ENCODE assay signal across 15 cellular contexts in genomic region chr10:62224606-62225005, GRCh38. TPM values are rescaled to one million over a fixed set of nuclear protein-coding genes. Genes with fewer than 3 reads are reported as not detected.
A peak's percentile ranks its signal among the peaks of the same experiment; 100 is the strongest.
DNase-seq lines count a peak whose midpoint lies in the region; ATAC-seq, FAIRE-seq and TF ChIP-seq lines count a peak whose summit lies in the region.
"Had no signal": no experiment of that assay in that cellular context is flagged by ENCODE, and none has a peak within 500 bp of the region (broad histone marks: within the 10 kb centered on the region; RNA-seq: fewer than 3 reads in every experiment).

No MANE protein-coding gene starts in this region.

- TF ChIP-seq EP300 in HepG2 (IDR thresholded peaks at IDR 0.05; ENCODE audit: low read depth in 2 of 2, low read length in 2 of 2) (no peak), HepG2 (CRISPR knock-in tag; IDR thresholded peaks at IDR 0.05; ENCODE audit: borderline replicate concordance) (no peak)

- H3K23ac ChIP-seq in H9 (ENCODE audit: insufficient read length, low read depth, low read length): no peak overlapping the region

- no peak overlapping the region for H2AK5ac ChIP-seq in H9 (ENCODE audit: insufficient read length, low read length)

- H3K27ac ChIP-seq in H9 (ENCODE audit: insufficient read length, low read depth, low read length) (no peak overlapping the region), HepG2 (ENCODE audit: extremely low read length, insufficient read depth, low read length) (no peak overlapping the region)
- H3K27ac ChIP-seq: esophagus squamous epithelium, neural progenitor cell, SJCRH30 had no signal

- H4K5ac ChIP-seq in H9 (ENCODE audit: insufficient read length, low read depth, low read length): no peak overlapping the region

- DNase-seq in H9 (no peak), fibroblast of pulmonary artery (ENCODE audit: low read depth) (peak; percentile 54), omental fat pad (ENCODE audit: low spot score) (no peak), posterior vena cava (ENCODE audit: low spot score) (no peak), NCI-H2029 treated with DMSO at 0.1 percent for 48 hours (lab: John Stamatoyannopoulos, UW) (no peak), HepG2 (ENCODE audit: low spot score) (no peak)
- DNase-seq: central memory CD4-positive, alpha-beta T cell; esophagus squamous epithelium; H7; left cardiac atrium; NCI-H1417 treated with DMSO at 0.1 percent for 48 hours; SJCRH30 had no signal

- H3K4me2 ChIP-seq in H9 (ENCODE audit: insufficient read depth, insufficient read length, low read length) (no peak overlapping the region), HepG2 (ENCODE audit: low read depth, low read length) (no peak overlapping the region)
- H3K4me2 ChIP-seq: neural progenitor cell had no signal

- no peaks in the 10 kb centered on the region for H3K9me3 Mint-ChIP-seq in H9
- H3K9me3 Mint-ChIP-seq: neural progenitor cell had no signal

- H3K4ac ChIP-seq in H9 (ENCODE audit: low read depth, low read length): no peak overlapping the region

- no peak overlapping the region for H2BK15ac ChIP-seq in H9 (ENCODE audit: low read depth, low read length)

- no peak overlapping the region for H2BK12ac ChIP-seq in H9 (ENCODE audit: insufficient read length, low read depth, low read length)

- H3K4me1 ChIP-seq in H9 (ENCODE audit: insufficient read depth, low read length) (no peaks in the 10 kb centered on the region), HepG2 (ENCODE audit: insufficient read depth, low read length) (no peaks in the 10 kb centered on the region)
- H3K4me1 ChIP-seq: esophagus squamous epithelium, neural progenitor cell, SJCRH30 had no signal

- no CpG with 5 or more reads among the region's 1 CpG for WGBS in H9 (ENCODE audit: extremely low coverage, insufficient read length, low lambda C conversion rate)
- WGBS in HepG2 (ENCODE audit: low lambda C conversion rate): 100% methylated on average over 1 of the region's 1 CpG

- H3K79me1 ChIP-seq in H9 (ENCODE audit: insufficient read depth, low read depth, low read length, poor library complexity, severe bottlenecking): no peaks in the 10 kb centered on the region

- H3K27me3 ChIP-seq in H9 (ENCODE audit: insufficient read depth, low read length): no peaks in the 10 kb centered on the region
- H3K27me3 ChIP-seq in HepG2 (ENCODE audit: control insufficient read depth in 1 of 2, insufficient read depth in 2 of 2, low read length in 2 of 2): no peaks in the 10 kb centered on the region
- H3K27me3 ChIP-seq: esophagus squamous epithelium, neural progenitor cell, SJCRH30 had no signal

- H4K91ac ChIP-seq in H9 (ENCODE audit: insufficient read length, low read depth, low read length): no peak overlapping the region

- intact Hi-C loops in posterior vena cava (cut with DNase I): no loop called here
- intact Hi-C loops in HepG2 (cut with micrococcal nuclease; ENCODE audit: unreplicated experiment): no loop called here

- no TSS peak for BruUV-seq in HepG2 (replicated peaks; lab: Mats Ljungman, UMichigan)

- H3T11ph ChIP-seq in H9 (ENCODE audit: low read length): no peak overlapping the region

- H4K20me1 ChIP-seq in H9 (ENCODE audit: control insufficient read depth, insufficient read depth, insufficient read length) (no peaks in the 10 kb centered on the region), HepG2 (ENCODE audit: insufficient read depth, low read length) (no peaks in the 10 kb centered on the region)

- H3K56ac ChIP-seq in H9 (ENCODE audit: insufficient read length, low read depth, low read length): no peak overlapping the region

- H3K23me2 ChIP-seq in H9 (ENCODE audit: insufficient read length, low read depth, low read length, poor library complexity, severe bottlenecking): no peaks in the 10 kb centered on the region

- POLR2A ChIA-PET in HepG2 (lab: Yijun Ruan, JAX): no interaction called here

- H3K18ac ChIP-seq in H9 (ENCODE audit: insufficient read length, low read depth, low read length): no peak overlapping the region

- no peak overlapping the region for H4K8ac ChIP-seq in H9 (replicated peaks; ENCODE audit: insufficient read length, low read depth, low read length)

- no peaks in the 10 kb centered on the region for H3K36me3 ChIP-seq in HepG2 (replicated peaks in 1 of 2; ENCODE audit: control insufficient read depth in 1 of 2, insufficient read depth in 2 of 2, low read length in 2 of 2)
- H3K36me3 ChIP-seq: esophagus squamous epithelium, neural progenitor cell had no signal

- peaks cover 4 to 7% (median 4%) of the 10 kb centered on the region in 3 experiments; a peak in 4 of 7 replicates for H3K36me3 Mint-ChIP-seq in H9 (ENCODE audit: insufficient read depth in 1 of 3, low read depth in 3 of 3)

- ATAC-seq in SK-N-SH treated with all-trans-retinoic acid at 6 μM for 48 hours (peak; percentile 88), omental fat pad (ENCODE audit: low FRiP score) (peak; percentile 75), HepG2 (no peak), GM21515 (IDR thresholded peaks at IDR 0.05; ENCODE audit: unreplicated experiment) (no peak)

- peak overlapping the region; percentile 49 to 93 (median 83); a peak in 4 of 7 replicates for H3K27ac Mint-ChIP-seq in H9
- H3K27ac Mint-ChIP-seq: neural progenitor cell had no signal

- TF ChIP-seq CTCF in H9 (conservative IDR thresholded peaks at IDR 0.05): no peak
- no peak for TF ChIP-seq CTCF in fibroblast of pulmonary artery (IDR thresholded peaks at IDR 0.05; ENCODE audit: low read length, missing control alignments)
- TF ChIP-seq CTCF in omental fat pad (IDR thresholded peaks at IDR 0.05): no peak
- no peak for TF ChIP-seq CTCF in HepG2 (CRISPR knock-in tag; IDR thresholded peaks at IDR 0.05)

- no peak overlapping the region for H3K4me3 Mint-ChIP-seq in H9
- H3K4me3 Mint-ChIP-seq: neural progenitor cell had no signal

- FAIRE-seq in HepG2 (lab: Jason Lieb, UNC): no peak

- CTCF ChIA-PET in HepG2 (lab: Yijun Ruan, JAX; ENCODE audit: low intra/inter-chr PET ratio, low total read pairs): no interaction called here

- H2AFZ ChIP-seq in H9 (ENCODE audit: low read length): no peak overlapping the region
- H2AFZ ChIP-seq in HepG2 (ENCODE audit: low read length): no peak overlapping the region
- H2AFZ ChIP-seq: neural progenitor cell had no signal

- peaks cover 4 to 6% of the 10 kb centered on the region in 2 experiments; a peak in 1 of 4 replicates for H3K4me1 Mint-ChIP-seq in H9
- H3K4me1 Mint-ChIP-seq: neural progenitor cell had no signal

- H2BK5ac ChIP-seq in H9 (ENCODE audit: insufficient read length, low read length): no peak overlapping the region

- no peak for TF ChIP-seq RAD21 in HepG2 (CRISPR knock-in tag; IDR thresholded peaks at IDR 0.05)

- H3K4me3 ChIP-seq in fibroblast of pulmonary artery (replicated peaks; ENCODE audit: low read depth, low read length) (no peak overlapping the region), HepG2 (replicated peaks in 1 of 3; ENCODE audit: insufficient read depth in 1 of 3, low read depth in 2 of 3, low read length in 3 of 3) (no peak overlapping the region)
- H3K4me3 ChIP-seq: esophagus squamous epithelium, neural progenitor cell, SJCRH30 had no signal

- H3K79me2 ChIP-seq in H9 (ENCODE audit: insufficient read depth, low read length) (no peaks in the 10 kb centered on the region), HepG2 (ENCODE audit: insufficient read depth, low read length) (no peaks in the 10 kb centered on the region)

- no peak overlapping the region for H3K14ac ChIP-seq in H9 (ENCODE audit: insufficient read depth, low read length)

- H2BK120ac ChIP-seq in H9 (ENCODE audit: low read depth, low read length, poor library complexity, severe bottlenecking): no peak overlapping the region

- H3K9me3 ChIP-seq in H9 (ENCODE audit: control insufficient read depth, low read depth, low read length) (no peaks in the 10 kb centered on the region), HepG2 (ENCODE audit: low read length) (no peaks in the 10 kb centered on the region)
- H3K9me3 ChIP-seq: esophagus squamous epithelium, SJCRH30 had no signal

- H3K9ac ChIP-seq in H9 (ENCODE audit: extremely low read depth, insufficient read length, low read length) (no peak overlapping the region), HepG2 (ENCODE audit: insufficient read depth, low read depth, low read length) (no peak overlapping the region)
- H3K9ac ChIP-seq: neural progenitor cell had no signal

- no peak overlapping the region for H2BK20ac ChIP-seq in H9 (ENCODE audit: low read depth, low read length, poor library complexity, severe bottlenecking)

- H3K27me3 Mint-ChIP-seq in H9 (ENCODE audit: low read depth): no peaks in the 10 kb centered on the region

- TF ChIP-seq POLR2A in HepG2 (IDR thresholded peaks at IDR 0.05; ENCODE audit: insufficient read depth in 1 of 2, low read depth in 2 of 2, low read length in 2 of 2): no peak

- in situ Hi-C loops in HepG2 (cut with HindIII; ENCODE audit: extremely low pct_ligation_motif_present, low pct_unique_long_range_greater_than_20kb): no loop called here

TF ChIP-seq in SK-N-SH treated with all-trans-retinoic acid at 6 μM for 48 hours, 23 proteins besides CTCF, POLR2A, EP300 and RAD21 (continues in another document):
- no peak for TF ChIP-seq ZNF8 (CRISPR knock-in tag; IDR thresholded peaks at IDR 0.05)

RNA-seq across cellular contexts. Expression of gene RTKN2, which starts 44.0 kb away (rescaled TPM):
- total RNA-seq in H9 (2021) (14.4 and 14.5 TPM in 2 replicates), omental fat pad (under 1 TPM in 3 of 4 donors, not detected in 1; 0.09 to 0.48 (median 0.38) TPM), posterior vena cava (under 1 TPM; 0.14 to 0.19 TPM), HepG2 (2016; rRNA removed; fragmentation: Illumina TruSeq; extraction: Trizol) (7.0 and 10.8 TPM in 2 replicates)
- 1.7 and 2.3 TPM in 2 replicates for total RNA-seq in HepG2 (2016; cell fraction: cytosol; rRNA removed; fragmentation: Illumina TruSeq; extraction: Trizol; ENCODE audit: low read depth)
- total RNA-seq in HepG2 (2016; cell fraction: insoluble cytoplasmic fraction; rRNA removed; fragmentation: Illumina TruSeq; extraction: Trizol): 6.6 and 10.1 TPM in 2 replicates
- 3.9 and 4.5 TPM in 2 replicates for total RNA-seq in HepG2 (2016; cell fraction: membrane; rRNA removed; fragmentation: Illumina TruSeq; extraction: Trizol)
- total RNA-seq in HepG2 (2016; cell fraction: nucleus; rRNA removed; fragmentation: Illumina TruSeq; extraction: Trizol): 13.5 and 13.9 TPM in 2 replicates
- polyA plus RNA-seq in HepG2 (2011; rRNA removed): 1.2 and 2.2 TPM in 2 replicates
- polyA plus RNA-seq in HepG2 (2011; cell fraction: cytosol; rRNA removed): 0.67 and 0.70 TPM in 2 replicates
- polyA plus RNA-seq in HepG2 (2011; cell fraction: nucleus; rRNA removed): 1.4 and 1.6 TPM in 2 replicates
- polyA plus RNA-seq in HepG2 (2012): 1.5 and 3.2 TPM in 2 replicates
- polyA plus RNA-seq in HepG2 (2016; cell fraction: cytosol; fragmentation: Illumina TruSeq; extraction: Trizol; ENCODE audit: low read depth): 1.1 TPM in 2 replicates
- polyA plus RNA-seq in HepG2 (2016; cell fraction: insoluble cytoplasmic fraction; fragmentation: Illumina TruSeq; extraction: Trizol; ENCODE audit: low read depth): 9.3 TPM in 2 replicates
- 2.1 and 2.7 TPM in 2 replicates for polyA plus RNA-seq in HepG2 (2016; cell fraction: membrane; fragmentation: Illumina TruSeq; extraction: Trizol; ENCODE audit: low read depth)
- polyA plus RNA-seq in HepG2 (2016; cell fraction: nucleus; fragmentation: Illumina TruSeq; extraction: Trizol; ENCODE audit: insufficient read depth, low read depth): 9.6 and 11.4 TPM in 2 replicates
- polyA minus RNA-seq in HepG2 (2011; rRNA and poly(A)+ RNA removed; ENCODE audit: low replicate concordance): 0.87 and 1.0 TPM in 2 replicates
- polyA minus RNA-seq in HepG2 (2011; cell fraction: cytosol; rRNA and poly(A)+ RNA removed): 1.8 and 2.0 TPM in 2 replicates
- polyA minus RNA-seq in HepG2 (2011; cell fraction: nucleus; rRNA and poly(A)+ RNA removed): 15.0 and 20.2 TPM in 2 replicates

Comparison
In these comparisons a context has a peak if more than half of its experiments do, and no peak if none do; other contexts are left out.
1. ATAC-seq: peak in SK-N-SH treated with all-trans-retinoic acid at 6 μM for 48 hours (single experiment) and omental fat pad (single experiment); none in HepG2 (single experiment) and GM21515 (single experiment).